1 cellular context compared by ENCODE assay signal in the genomic region with DNA sequence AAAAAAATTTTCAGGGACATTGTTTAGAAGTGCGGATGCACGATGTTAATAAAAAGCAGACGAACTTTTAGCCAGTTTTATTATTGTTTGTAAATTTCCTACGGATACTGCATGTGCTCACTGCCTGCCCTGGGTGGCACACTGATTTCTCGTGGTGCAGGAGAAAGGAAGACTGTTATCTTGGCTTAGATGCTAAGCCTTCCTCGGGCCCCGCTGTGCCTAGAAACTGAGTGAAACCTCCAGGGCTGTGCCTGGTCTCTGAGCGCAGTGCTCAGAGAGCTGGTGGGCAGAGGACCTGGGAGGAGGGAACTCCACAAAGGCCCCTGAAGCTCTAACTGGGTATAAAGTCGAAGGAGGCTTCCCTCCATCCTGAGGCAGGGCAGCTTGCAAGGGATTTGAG.
TF ChIP-seq lines count a peak whose summit lies in the region.

No MANE protein-coding gene starts in this region.

TF ChIP-seq in GM23338, 12 proteins besides CTCF, POLR2A, EP300 and RAD21 (continued from another document):
- TF ChIP-seq, protein P1, sequence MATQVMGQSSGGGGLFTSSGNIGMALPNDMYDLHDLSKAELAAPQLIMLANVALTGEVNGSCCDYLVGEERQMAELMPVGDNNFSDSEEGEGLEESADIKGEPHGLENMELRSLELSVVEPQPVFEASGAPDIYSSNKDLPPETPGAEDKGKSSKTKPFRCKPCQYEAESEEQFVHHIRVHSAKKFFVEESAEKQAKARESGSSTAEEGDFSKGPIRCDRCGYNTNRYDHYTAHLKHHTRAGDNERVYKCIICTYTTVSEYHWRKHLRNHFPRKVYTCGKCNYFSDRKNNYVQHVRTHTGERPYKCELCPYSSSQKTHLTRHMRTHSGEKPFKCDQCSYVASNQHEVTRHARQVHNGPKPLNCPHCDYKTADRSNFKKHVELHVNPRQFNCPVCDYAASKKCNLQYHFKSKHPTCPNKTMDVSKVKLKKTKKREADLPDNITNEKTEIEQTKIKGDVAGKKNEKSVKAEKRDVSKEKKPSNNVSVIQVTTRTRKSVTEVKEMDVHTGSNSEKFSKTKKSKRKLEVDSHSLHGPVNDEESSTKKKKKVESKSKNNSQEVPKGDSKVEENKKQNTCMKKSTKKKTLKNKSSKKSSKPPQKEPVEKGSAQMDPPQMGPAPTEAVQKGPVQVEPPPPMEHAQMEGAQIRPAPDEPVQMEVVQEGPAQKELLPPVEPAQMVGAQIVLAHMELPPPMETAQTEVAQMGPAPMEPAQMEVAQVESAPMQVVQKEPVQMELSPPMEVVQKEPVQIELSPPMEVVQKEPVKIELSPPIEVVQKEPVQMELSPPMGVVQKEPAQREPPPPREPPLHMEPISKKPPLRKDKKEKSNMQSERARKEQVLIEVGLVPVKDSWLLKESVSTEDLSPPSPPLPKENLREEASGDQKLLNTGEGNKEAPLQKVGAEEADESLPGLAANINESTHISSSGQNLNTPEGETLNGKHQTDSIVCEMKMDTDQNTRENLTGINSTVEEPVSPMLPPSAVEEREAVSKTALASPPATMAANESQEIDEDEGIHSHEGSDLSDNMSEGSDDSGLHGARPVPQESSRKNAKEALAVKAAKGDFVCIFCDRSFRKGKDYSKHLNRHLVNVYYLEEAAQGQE (IDR thresholded peaks at IDR 0.05; ENCODE audit: unreplicated experiment): no peak
- TF ChIP-seq, protein P2, sequence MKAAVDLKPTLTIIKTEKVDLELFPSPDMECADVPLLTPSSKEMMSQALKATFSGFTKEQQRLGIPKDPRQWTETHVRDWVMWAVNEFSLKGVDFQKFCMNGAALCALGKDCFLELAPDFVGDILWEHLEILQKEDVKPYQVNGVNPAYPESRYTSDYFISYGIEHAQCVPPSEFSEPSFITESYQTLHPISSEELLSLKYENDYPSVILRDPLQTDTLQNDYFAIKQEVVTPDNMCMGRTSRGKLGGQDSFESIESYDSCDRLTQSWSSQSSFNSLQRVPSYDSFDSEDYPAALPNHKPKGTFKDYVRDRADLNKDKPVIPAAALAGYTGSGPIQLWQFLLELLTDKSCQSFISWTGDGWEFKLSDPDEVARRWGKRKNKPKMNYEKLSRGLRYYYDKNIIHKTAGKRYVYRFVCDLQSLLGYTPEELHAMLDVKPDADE (IDR thresholded peaks at IDR 0.05): no peak
- TF ChIP-seq NANOG (IDR thresholded peaks at IDR 0.05; ENCODE audit: borderline replicate concordance): no peak
- no peak for TF ChIP-seq JUNB (IDR thresholded peaks at IDR 0.05; ENCODE audit: unreplicated experiment)
- TF ChIP-seq CREB1 (CRISPR knock-in tag; IDR thresholded peaks at IDR 0.05; ENCODE audit: low read depth): no peak
- no peak for TF ChIP-seq ZNF331 (CRISPR knock-in tag; IDR thresholded peaks at IDR 0.05; ENCODE audit: low read depth)
- no peak for TF ChIP-seq EZH2phosphoT487 (IDR thresholded peaks at IDR 0.05; ENCODE audit: unreplicated experiment)
- no peak for TF ChIP-seq POLR2AphosphoS5 (IDR thresholded peaks at IDR 0.05; ENCODE audit: low read depth)
- no peak for TF ChIP-seq STAT1 (IDR thresholded peaks at IDR 0.05; ENCODE audit: unreplicated experiment)
- TF ChIP-seq ZNF114 (CRISPR knock-in tag; IDR thresholded peaks at IDR 0.05): no peak
